Comparison of ENCODE assay signal across 11 cellular contexts in genomic region chr10:104424719-104425118, GRCh38.
A peak's percentile ranks its signal among the peaks of the same experiment; 100 is the strongest.
DNase-seq lines count a peak whose midpoint lies in the region; ATAC-seq and TF ChIP-seq lines count a peak whose summit lies in the region.
"Had no signal": no experiment of that assay in that cellular context is flagged by ENCODE, and none has a peak within 500 bp of the region (broad histone marks: within the 10 kb centered on the region; RNA-seq: fewer than 3 reads in every experiment).

No MANE protein-coding gene starts in this region.

- no peak overlapping the region for H4K8ac ChIP-seq in IMR-90 (ENCODE audit: low read depth in 2 of 2, low read length in 2 of 2)

- no peak overlapping the region for H3K18ac ChIP-seq in IMR-90 (ENCODE audit: low read depth, low read length)

- no peak for TF ChIP-seq CTCF in IMR-90 (conservative IDR thresholded peaks at IDR 0.05; ENCODE audit: low read depth, low read length)

- TF ChIP-seq RAD21 in IMR-90 (IDR thresholded peaks at IDR 0.05; ENCODE audit: low read length): no peak

- no peak overlapping the region for H3K4me2 ChIP-seq in IMR-90 (ENCODE audit: low read depth, low read length)
- H3K4me2 ChIP-seq: BLaER1 had no signal

- no peaks in the 10 kb centered on the region for H3K79me1 ChIP-seq in IMR-90 (ENCODE audit: low read depth in 1 of 2, low read length in 2 of 2)

- H3K27me3 ChIP-seq in IMR-90 (ENCODE audit: control insufficient read depth, insufficient read depth, low read length): peaks cover 4% of the 10 kb centered on the region
- H3K27me3 ChIP-seq: BLaER1 had no signal

- H4K91ac ChIP-seq in IMR-90 (ENCODE audit: insufficient read depth, low read depth, low read length): no peak overlapping the region

- no TSS peak for BruUV-seq in IMR-90 (replicated peaks; lab: Mats Ljungman, UMichigan)

- intact Hi-C loops in IMR-90 (cut with micrococcal nuclease): no loop called here

- no peaks in the 10 kb centered on the region for H3K36me3 ChIP-seq in IMR-90 (ENCODE audit: control insufficient read depth, insufficient read depth, low read length)
- H3K36me3 ChIP-seq: BLaER1 had no signal

- H3K56ac ChIP-seq in IMR-90 (ENCODE audit: extremely low read depth, insufficient read depth, low read length): no peak overlapping the region

- no peak overlapping the region for H4K5ac ChIP-seq in IMR-90 (ENCODE audit: low read depth, low read length)

- no CpG with 5 or more reads among the region's 1 CpG for WGBS in IMR-90 (ENCODE audit: extremely low coverage in 2 of 2, insufficient read length in 1 of 2), 2 experiments

- CTCF ChIA-PET in IMR-90 (lab: Yijun Ruan, JAX): no interaction called here

- DNase-seq in EL (peak; percentile 27), GM19238 (ENCODE audit: insufficient read length, low spot score) (peak; percentile 5), IMR-90 (peak; percentile 1), HuH-7.5 (ENCODE audit: low spot score) (no peak), NCI-H526 (lab: John Stamatoyannopoulos, UW) (no peak)
- DNase-seq in activated T-cell treated with anti-CD3 and anti-CD28 coated beads, Interleukin-2, amount 50 U/mL, for 1 hour: no peak
- DNase-seq: naive thymus-derived CD8-positive, alpha-beta T cell; NCI-H774 had no signal

- H3K9ac ChIP-seq in IMR-90 (ENCODE audit: low read depth, low read length): no peak overlapping the region
- H3K9ac ChIP-seq: BLaER1 had no signal

- in situ Hi-C loops in IMR-90 (cut with MboI; ENCODE audit: low sequenced_read_pairs): no loop called here

- no peak overlapping the region for H3K27ac ChIP-seq in IMR-90 (ENCODE audit: insufficient read depth, low read length)
- H3K27ac ChIP-seq: BLaER1 had no signal

- dilution Hi-C loops in IMR-90 (cut with HindIII; ENCODE audit: low sequenced_read_pairs, unreplicated experiment): no loop called here

- no peak overlapping the region for H2AK9ac ChIP-seq in IMR-90 (replicated peaks; ENCODE audit: low read depth, low read length, poor library complexity)

- no peaks in the 10 kb centered on the region for H3K9me1 ChIP-seq in IMR-90 (ENCODE audit: insufficient read depth, low read length)

- H2BK120ac ChIP-seq in IMR-90 (ENCODE audit: low read depth, low read length): no peak overlapping the region

- no peak overlapping the region for H3K23ac ChIP-seq in IMR-90 (ENCODE audit: low read depth, low read length)

- H2AK5ac ChIP-seq in IMR-90 (ENCODE audit: low read depth, low read length): no peak overlapping the region

- no peak overlapping the region for H2BK5ac ChIP-seq in IMR-90 (ENCODE audit: low read depth, low read length, poor library complexity, severe bottlenecking)

- H2BK20ac ChIP-seq in IMR-90 (ENCODE audit: low read depth, low read length): no peak overlapping the region

- H2BK15ac ChIP-seq in IMR-90 (ENCODE audit: low read depth, low read length): no peak overlapping the region

- TF ChIP-seq POLR2A in IMR-90 (IDR thresholded peaks at IDR 0.05; ENCODE audit: low read depth, low read length): no peak

- H3K4me1 ChIP-seq in IMR-90 (ENCODE audit: control insufficient read depth, insufficient read depth, low read length): no peaks in the 10 kb centered on the region

- H3K9me3 ChIP-seq in IMR-90 (ENCODE audit: control insufficient read depth, insufficient read depth, low read length): no peaks in the 10 kb centered on the region
- H3K9me3 ChIP-seq: BLaER1 had no signal

- H4K20me1 ChIP-seq in IMR-90 (ENCODE audit: insufficient read depth, low read length): no peaks in the 10 kb centered on the region
- H4K20me1 ChIP-seq: BLaER1 had no signal

- H3K4me3 ChIP-seq in IMR-90 (ENCODE audit: insufficient read depth, low read depth, low read length): no peak overlapping the region
- H3K4me3 ChIP-seq: BLaER1 had no signal

- POLR2A ChIA-PET in IMR-90 (lab: Charles Lee; ENCODE audit: unreplicated experiment): no interaction called here

- ATAC-seq in HG02798 (IDR thresholded peaks at IDR 0.05; ENCODE audit: poor library complexity, unreplicated experiment) (peak; percentile 90), IMR-90 (ENCODE audit: low read depth) (no peak), SK-N-SH treated with all-trans-retinoic acid at 6 μM for 48 hours (no peak; the same call in 2 of the 3 replicates)
- ATAC-seq: naive thymus-derived CD8-positive, alpha-beta T cell had no signal

- no peak overlapping the region for H3K14ac ChIP-seq in IMR-90 (replicated peaks; ENCODE audit: low read depth, low read length)

- H2AFZ ChIP-seq in IMR-90 (replicated peaks; ENCODE audit: low read length, poor library complexity): no peak overlapping the region

- no peak overlapping the region for H3K4ac ChIP-seq in IMR-90 (ENCODE audit: low read depth, low read length)

TF ChIP-seq in IMR-90, 13 proteins besides CTCF, POLR2A, EP300 and RAD21:
- TF ChIP-seq MXI1 (IDR thresholded peaks at IDR 0.05; ENCODE audit: borderline replicate concordance, low read depth, low read length) (no peak), SMC3 (IDR thresholded peaks at IDR 0.05; ENCODE audit: low read depth, low read length) (no peak), BHLHE40 (IDR thresholded peaks at IDR 0.05; ENCODE audit: low read depth, low read length) (no peak), ELK1 (IDR thresholded peaks at IDR 0.05; ENCODE audit: borderline replicate concordance, low read depth, low read length) (no peak), MAZ (IDR thresholded peaks at IDR 0.05; ENCODE audit: borderline replicate concordance, low read depth, low read length) (no peak), MAFK (IDR thresholded peaks at IDR 0.05; ENCODE audit: low read depth, low read length) (no peak), FOS (IDR thresholded peaks at IDR 0.05; ENCODE audit: low read depth, low read length) (no peak), NFE2L2 (IDR thresholded peaks at IDR 0.05; ENCODE audit: low read depth, low read length) (no peak), USF2 (IDR thresholded peaks at IDR 0.05; ENCODE audit: low read depth, low read length) (no peak), CHD1 (IDR thresholded peaks at IDR 0.05; ENCODE audit: low read depth, low read length) (no peak), RFX5 (IDR thresholded peaks at IDR 0.05; ENCODE audit: low read depth, low read length) (no peak), CEBPB (IDR thresholded peaks at IDR 0.05; ENCODE audit: low read depth, low read length) (no peak), RCOR1 (IDR thresholded peaks at IDR 0.05; ENCODE audit: insufficient replicate concordance, low read length) (no peak)

TF ChIP-seq in SK-N-SH treated with all-trans-retinoic acid at 6 μM for 48 hours, 23 proteins besides CTCF, POLR2A, EP300 and RAD21:
- TF ChIP-seq TOX (CRISPR knock-in tag; IDR thresholded peaks at IDR 0.05; ENCODE audit: borderline replicate concordance) (no peak), RARB (CRISPR knock-in tag; IDR thresholded peaks at IDR 0.05) (no peak), CREB5 (CRISPR knock-in tag; IDR thresholded peaks at IDR 0.05; ENCODE audit: low read depth) (no peak), TSHZ2 (CRISPR knock-in tag; IDR thresholded peaks at IDR 0.05) (no peak), BACH2 (CRISPR knock-in tag; IDR thresholded peaks at IDR 0.05; ENCODE audit: borderline replicate concordance) (no peak), GLIS3 (CRISPR knock-in tag; IDR thresholded peaks at IDR 0.05) (no peak), CSRNP3 (CRISPR knock-in tag; IDR thresholded peaks at IDR 0.05) (no peak), ZFP3 (CRISPR knock-in tag; IDR thresholded peaks at IDR 0.05) (no peak)

Comparison
In these comparisons a context has a peak if more than half of its experiments do, and no peak if none do; other contexts are left out.
1. DNase-seq: peak in EL (single experiment), GM19238 (single experiment) and IMR-90 (single experiment); none in HuH-7.5 (single experiment), NCI-H526 (0 of 2) and activated T-cell treated with anti-CD3 and anti-CD28 coated beads, Interleukin-2, amount 50 U/mL, for 1 hour (single experiment).